ENCODE assay signal across 15 cellular contexts in genomic region chr18:24567199-24567598, GRCh38.
A peak's percentile ranks its signal among the peaks of the same experiment; 100 is the strongest.
DNase-seq lines count a peak whose midpoint lies in the region; ATAC-seq and TF ChIP-seq lines count a peak whose summit lies in the region.
"Had no signal": no experiment of that assay in that cellular context is flagged by ENCODE, and none has a peak within 500 bp of the region (broad histone marks: within the 10 kb centered on the region; RNA-seq: fewer than 3 reads in every experiment).

No MANE protein-coding gene starts in this region.

- no peaks in the 10 kb centered on the region for H3K9me3 Mint-ChIP-seq in MCF 10A (ENCODE audit: unreplicated experiment)

- TF ChIP-seq POLR2A in breast epithelium (IDR thresholded peaks at IDR 0.05), result no peak
- no peak for TF ChIP-seq POLR2A in spleen (IDR thresholded peaks at IDR 0.05)

- H3K4me1 Mint-ChIP-seq in MCF 10A (ENCODE audit: insufficient read depth, unreplicated experiment), result peaks cover 7% of the 10 kb centered on the region
- H3K4me1 Mint-ChIP-seq: T-helper 17 cell had no signal

- TF ChIP-seq CTCF in MCF 10A (IDR thresholded peaks at IDR 0.05; ENCODE audit: unreplicated experiment) (no peak), breast epithelium (IDR thresholded peaks at IDR 0.05) (no peak), fibroblast of mammary gland (conservative IDR thresholded peaks at IDR 0.05; ENCODE audit: control insufficient read depth, insufficient read depth, low read depth, low read length) (no peak), spleen (IDR thresholded peaks at IDR 0.05 in 8 of 11, conservative IDR thresholded peaks at IDR 0.05 in 3 of 11) (no peak)

- peak overlapping the region; percentile 36 for H3K27ac Mint-ChIP-seq in MCF 10A (ENCODE audit: low read depth, unreplicated experiment)
- H3K27ac Mint-ChIP-seq: T-helper 17 cell had no signal

- no peak for ATAC-seq in HG02588 (IDR thresholded peaks at IDR 0.05; ENCODE audit: unreplicated experiment)
- ATAC-seq: Panc1, T-helper 17 cell had no signal

- POLR2A ChIA-PET in MCF 10A (lab: Yijun Ruan, JAX), result interaction anchor here (1.5 kb wide), 1 partner anchor 9 kb away, joined by 3 read pairs; no protein-coding TSS in a partner anchor

- no TSS peak for BruUV-seq in MCF 10A (replicated peaks; lab: Mats Ljungman, UMichigan)

- CTCF ChIA-PET in MCF 10A (lab: Yijun Ruan, JAX), result interaction anchor here (0.8 to 1.6 kb wide), 3 partner anchors 23 to 78 kb away, joined by 3 to 9 read pairs (median 4); no protein-coding TSS in a partner anchor

- H3K4me3 ChIP-seq in breast epithelium (no peak overlapping the region), fibroblast of mammary gland (ENCODE audit: control insufficient read depth, low read depth, low read length) (no peak overlapping the region), spleen (no peak overlapping the region)
- H3K4me3 ChIP-seq: hepatocyte, lower lobe of right lung, skin epidermis had no signal

- H3K4me3 Mint-ChIP-seq in MCF 10A (ENCODE audit: unreplicated experiment), result no peak overlapping the region
- H3K4me3 Mint-ChIP-seq: T-helper 17 cell had no signal

- intact Hi-C loops in MCF 10A (cut with micrococcal nuclease), result no loop called here
- intact Hi-C loops in breast epithelium (cut with DNase I; ENCODE audit: low total_unique reads), result no loop called here
- intact Hi-C loops in spleen (cut with DNase I; ENCODE audit: low total_unique reads), result no loop called here

- WGBS in spleen, 5 donors, result 80 to 93% (median 87%) methylated on average over 4 of the region's 4 CpGs

- H3K9me3 ChIP-seq in breast epithelium (no peaks in the 10 kb centered on the region), spleen (no peaks in the 10 kb centered on the region)
- H3K9me3 ChIP-seq: lower lobe of right lung had no signal

- no peaks in the 10 kb centered on the region for H3K27me3 ChIP-seq in breast epithelium
- peaks cover 0 to 5% (median 0%) of the 10 kb centered on the region in 7 donors for H3K27me3 ChIP-seq in spleen (replicated peaks in 1 of 7)
- H3K27me3 ChIP-seq: hepatocyte had no signal

- no peak overlapping the region for H3K27ac ChIP-seq in breast epithelium
- H3K27ac ChIP-seq in spleen, result no peak overlapping the region
- H3K27ac ChIP-seq: hepatocyte, lower lobe of right lung, skin epidermis had no signal

- DNase-seq in MCF 10A (ENCODE audit: unreplicated experiment) (peak; percentile 84), breast epithelium (ENCODE audit: low spot score in 2 of 2) (no peak), NCI-H69 (lab: John Stamatoyannopoulos, UW) (peak; percentile 46), fibroblast of mammary gland (ENCODE audit: low read depth) (peak; percentile 27), cerebellar nuclear complex (lab: John Stamatoyannopoulos, UW) (no peak), spleen (no peak)
- no peak for DNase-seq in activated CD8-positive, alpha-beta memory T cell treated with anti-CD3 and anti-CD28 coated beads, Interleukin-2, amount 50 U/mL, for 48 hours
- DNase-seq: activated CD4-positive, alpha-beta T cell treated with anti-CD3 and anti-CD28 coated beads, Interleukin-2, amount 50 U/mL, for 48 hours; activated effector memory CD4-positive, alpha-beta T cell treated with Interleukin-2 at 50 U/mL for 16 hours; lower lobe of right lung; T-helper 17 cell had no signal

- H3K27me3 Mint-ChIP-seq in MCF 10A (ENCODE audit: insufficient read depth, unreplicated experiment), result no peaks in the 10 kb centered on the region

- H3K36me3 Mint-ChIP-seq in MCF 10A (ENCODE audit: insufficient read depth, unreplicated experiment), result no peaks in the 10 kb centered on the region

- H3K4me1 ChIP-seq in breast epithelium, result no peaks in the 10 kb centered on the region
- H3K4me1 ChIP-seq in spleen, result no peaks in the 10 kb centered on the region
- H3K4me1 ChIP-seq: lower lobe of right lung had no signal

- H3K36me3 ChIP-seq in breast epithelium, result no peaks in the 10 kb centered on the region
- H3K36me3 ChIP-seq in spleen, result no peaks in the 10 kb centered on the region
- H3K36me3 ChIP-seq: lower lobe of right lung had no signal

Comparison
In these comparisons a context has a peak if more than half of its experiments do, and no peak if none do; other contexts are left out.
1. DNase-seq: peak in MCF 10A (single experiment), NCI-H69 (single experiment) and fibroblast of mammary gland (single experiment); none in breast epithelium (0 of 2), cerebellar nuclear complex (0 of 2), spleen (single experiment) and activated CD8-positive, alpha-beta memory T cell treated with anti-CD3 and anti-CD28 coated beads, Interleukin-2, amount 50 U/mL, for 48 hours (single experiment).